ENCODE assay signal across 14 cellular contexts in genomic region chr19:5484398-5485285, GRCh38. TPM values are rescaled to one million over a fixed set of nuclear protein-coding genes. Genes with fewer than 3 reads are reported as not detected.
DNase-seq lines count a peak whose midpoint lies in the region; ATAC-seq and TF ChIP-seq lines count a peak whose summit lies in the region.
"Had no signal": no experiment of that assay in that cellular context is flagged by ENCODE, and none has a peak within 500 bp of the region (broad histone marks: within the 10 kb centered on the region; RNA-seq: fewer than 3 reads in every experiment).

No MANE protein-coding gene starts in this region.

- no peak overlapping the region for H3K4me3 ChIP-seq in AG04450 (ENCODE audit: low read depth, low read length)
- no peak overlapping the region for H3K4me3 ChIP-seq in HUES48 (ENCODE audit: low read depth, low read length)
- H3K4me3 ChIP-seq in PC-3 (ENCODE audit: low read length), result no peak overlapping the region
- H3K4me3 ChIP-seq: heart right ventricle, lower lobe of right lung had no signal

- H3K4me1 ChIP-seq in HUES48 (ENCODE audit: control insufficient read depth, insufficient read depth, low read length) (0 out of 2 replicates have a peak, but pooled peaks cover 4% of the 10 kb centered on the region), PC-3 (ENCODE audit: insufficient read depth, low read length) (peaks cover 6% of the 10 kb centered on the region; the same call in 1 of the 2 replicates)
- H3K4me1 ChIP-seq: heart right ventricle, lower lobe of right lung, parathyroid adenoma had no signal

- CTCF ChIA-PET in AG04450 (lab: Charles Lee) (no interaction called here), PC-3 (lab: Charles Lee) (no interaction called here)

- no TSS peak for BruUV-seq in PC-3 (replicated peaks; lab: Mats Ljungman, UMichigan)

- H3F3A ChIP-seq in PC-3 (ENCODE audit: low read length, unreplicated experiment), result no peaks in the 10 kb centered on the region

- DNase-seq in AG04450 (ENCODE audit: low read depth, low spot score) (peak; percentile 33), PC-3 (no peak), iris pigment epithelial cell (ENCODE audit: low read depth) (peak; percentile 22), NCI-H146 (lab: John Stamatoyannopoulos, UW) (no peak), GDM1 (lab: John Stamatoyannopoulos, UW) (no peak), ureter (ENCODE audit: low spot score) (no peak)
- no peak for DNase-seq in activated CD4-positive, alpha-beta T cell treated with anti-CD3 and anti-CD28 coated beads, Interleukin-2, amount 50 U/mL, for 48 hours
- DNase-seq: activated T-cell treated with anti-CD3 and anti-CD28 coated beads, Interleukin-2, amount 50 U/mL, for 1 hour; heart right ventricle; lower lobe of right lung had no signal

- peak; percentile 62 for ATAC-seq in PC-3
- ATAC-seq: heart right ventricle, lower lobe of right lung had no signal

- H3K4me2 ChIP-seq in PC-3 (ENCODE audit: low read length), result no peak overlapping the region

- no peaks in the 10 kb centered on the region for H4K20me1 ChIP-seq in PC-3 (ENCODE audit: low read length)

- TF ChIP-seq CTCF in AG04450 (IDR thresholded peaks at IDR 0.05; ENCODE audit: low read depth, low read length) (no peak), PC-3 (conservative IDR thresholded peaks at IDR 0.05; ENCODE audit: low read depth, low read length) (no peak)

- H3K36me3 ChIP-seq in HUES48 (ENCODE audit: control insufficient read depth, insufficient read depth, low read length), result no peaks in the 10 kb centered on the region
- no peaks in the 10 kb centered on the region for H3K36me3 ChIP-seq in PC-3 (ENCODE audit: low read depth, low read length)
- H3K36me3 ChIP-seq: heart right ventricle, lower lobe of right lung had no signal

- H3K9me2 ChIP-seq in PC-3 (replicated peaks; ENCODE audit: low read length), result no peaks in the 10 kb centered on the region

- H3K9ac ChIP-seq in HUES48 (ENCODE audit: low read depth, low read length) (no peak overlapping the region), PC-3 (ENCODE audit: low read length) (no peak overlapping the region)
- H3K9ac ChIP-seq: parathyroid adenoma had no signal

- H3K9me3 ChIP-seq in AG04450 (ENCODE audit: control insufficient read depth, insufficient read depth, low read length), result peaks cover 13% of the 10 kb centered on the region
- no peaks in the 10 kb centered on the region for H3K9me3 ChIP-seq in HUES48 (ENCODE audit: control insufficient read depth, insufficient read depth, low read length)
- H3K9me3 ChIP-seq in PC-3 (ENCODE audit: low read length), result no peaks in the 10 kb centered on the region

- POLR2A ChIA-PET in AG04450 (lab: Yijun Ruan, JAX), result no interaction called here
- POLR2A ChIA-PET in PC-3 (lab: Charles Lee; ENCODE audit: unreplicated experiment), result no interaction called here

- H2AFZ ChIP-seq in PC-3 (ENCODE audit: low read length), result no peak overlapping the region
- H2AFZ ChIP-seq: parathyroid adenoma had no signal

- H3K27ac ChIP-seq in AG04450 (ENCODE audit: low read depth, low read length), result no peak overlapping the region
- peak overlapping the region; percentile 66 for H3K27ac ChIP-seq in HUES48 (ENCODE audit: low read depth, low read length)
- no peak overlapping the region for H3K27ac ChIP-seq in PC-3 (ENCODE audit: low read length)
- H3K27ac ChIP-seq: heart right ventricle, lower lobe of right lung, parathyroid adenoma had no signal

- H3K27me3 ChIP-seq in AG04450 (ENCODE audit: control insufficient read depth, insufficient read depth, low read length) (peaks cover 3% of the 10 kb centered on the region), HUES48 (ENCODE audit: control insufficient read depth, insufficient read depth, low read length) (peaks cover 4% of the 10 kb centered on the region; the same call in 1 of the 2 replicates), PC-3 (ENCODE audit: low read length) (peaks cover 11% of the 10 kb centered on the region)

- no peaks in the 10 kb centered on the region for H3K79me2 ChIP-seq in PC-3 (ENCODE audit: low read length)
- H3K79me2 ChIP-seq: parathyroid adenoma had no signal

- intact Hi-C loops in PC-3 (cut with micrococcal nuclease), result no loop called here

RNA-seq across cellular contexts. Expression of gene ZNRF4, which starts 29.4 kb away (rescaled TPM):
- not detected in 2 replicates for polyA plus RNA-seq in AG04450 (2011; rRNA removed)
- not detected in 2 replicates for polyA minus RNA-seq in AG04450 (2011; rRNA and poly(A)+ RNA removed)
- total RNA-seq in PC-3 (2014; rRNA removed) (not detected in 2 replicates), ureter (not detected)
- total RNA-seq: heart right ventricle, LHCN-M2, lower lobe of right lung, SK-MEL-5 had no signal
- polyA plus RNA-seq: heart right ventricle had no signal

Comparison
In these comparisons a context has a peak if more than half of its experiments do, and no peak if none do; other contexts are left out.
1. DNase-seq: peak in AG04450 (single experiment) and iris pigment epithelial cell (single experiment); none in PC-3 (single experiment), NCI-H146 (single experiment), GDM1 (single experiment), activated CD4-positive, alpha-beta T cell treated with anti-CD3 and anti-CD28 coated beads, Interleukin-2, amount 50 U/mL, for 48 hours (0 of 2) and ureter (single experiment).